In the genomic region with DNA sequence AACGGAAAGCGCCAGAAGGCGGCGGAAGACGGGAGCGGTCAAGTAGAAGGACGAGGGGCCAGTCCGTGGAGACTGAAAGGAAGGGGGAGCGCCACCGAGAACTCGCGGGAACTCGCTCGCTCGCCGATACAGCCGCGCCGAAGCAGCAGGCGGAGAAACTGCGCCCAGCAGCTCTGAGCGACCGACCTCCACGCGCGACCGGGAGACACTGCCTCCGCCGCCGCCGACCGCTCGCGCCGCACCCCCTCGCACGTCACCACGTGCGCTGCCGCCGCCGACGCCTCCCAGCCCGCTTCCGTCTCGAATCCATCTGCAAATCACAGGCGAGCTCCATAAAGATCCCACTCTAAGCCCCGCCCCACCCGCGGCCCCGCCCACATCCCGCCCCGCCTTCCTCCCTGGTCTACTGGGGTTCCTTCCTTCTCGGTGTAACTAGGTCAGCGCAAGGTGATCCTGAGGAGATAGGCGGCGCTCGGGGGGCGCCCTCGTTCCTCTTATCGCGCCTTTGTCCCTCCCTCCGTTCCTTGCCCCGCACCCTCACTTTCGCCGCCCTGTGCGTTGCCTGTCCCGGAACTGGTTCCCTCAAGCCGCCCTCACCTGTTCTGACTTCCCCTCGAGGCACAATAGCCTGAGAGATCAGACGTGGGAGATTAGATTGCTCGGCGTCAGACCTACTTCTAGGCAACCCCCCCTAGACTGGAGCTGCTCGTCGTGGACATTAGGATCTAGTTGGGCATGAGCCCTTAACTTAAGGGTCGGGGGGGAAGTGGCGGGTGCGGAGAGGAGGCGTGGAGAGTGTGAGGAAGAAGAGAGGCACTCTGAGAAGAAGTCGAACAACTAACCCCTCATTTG, we compare ENCODE assay signal across 8 cellular contexts. TPM values are rescaled to one million over a fixed set of nuclear protein-coding genes. Genes with fewer than 3 reads are reported as not detected.
DNase-seq lines count a peak whose midpoint lies in the region; ATAC-seq and TF ChIP-seq lines count a peak whose summit lies in the region.

A gene (minus strand): TSS at position 210 of the 852 bp plus-strand sequence. CDS start 7,750 bp downstream, outside the sequence.

- H4K20me1 ChIP-seq in SU-DHL-6 (ENCODE audit: low read depth, low read length) = peaks cover 37% of the 10 kb centered on the region

- 0 to 1% methylated on average over 65 to 75 of the region's 80 CpGs for WGBS in tibial nerve, 2 donors

- H3K27ac ChIP-seq in SU-DHL-6 (ENCODE audit: low read depth, low read length) (peak within 1 kb of the TSS; percentile 89), parathyroid adenoma (peak within 1 kb of the TSS; percentile 98), tibial nerve (peak within 1 kb of the TSS; percentile 96 to 99 (median 98))

- DNase-seq in NCI-H128 (lab: John Stamatoyannopoulos, UW; ENCODE audit: unreplicated experiment) = peak; percentile 98
- DNase-seq in activated naive CD8-positive, alpha-beta T cell treated with anti-CD3 and anti-CD28 coated beads, Interleukin-2, amount 50 U/mL, for 16 hours (ENCODE audit: low read depth, low spot score) = peak; percentile 87
- peak; percentile 96 for DNase-seq in Right ventricle myocardium superior
- peak; percentile 88 to 91 for DNase-seq in tibial nerve (ENCODE audit: low spot score in 2 of 2)

- H3K27me3 ChIP-seq in SU-DHL-6 (ENCODE audit: low read length) (no peaks in the 10 kb centered on the region), parathyroid adenoma (ENCODE audit: control insufficient read depth, insufficient read depth, low read length) (no peaks in the 10 kb centered on the region), tibial nerve (no peaks in the 10 kb centered on the region)

- TF ChIP-seq EP300 in tibial nerve (IDR thresholded peaks at IDR 0.05) = peak in 1 of 2 donors; percentile 96

- H2AFZ ChIP-seq in SU-DHL-6 (ENCODE audit: low read depth, low read length, severe bottlenecking) (peak within 1 kb of the TSS; percentile 98), parathyroid adenoma (peak within 1 kb of the TSS; percentile 89)

- ATAC-seq in HG02759 (IDR thresholded peaks at IDR 0.05; ENCODE audit: unreplicated experiment) (peak; percentile 74), Right ventricle myocardium superior (ENCODE audit: poor library complexity) (peak; percentile 93)

- TF ChIP-seq CTCF in GM12873 (IDR thresholded peaks at IDR 0.05; ENCODE audit: insufficient read depth, low read depth, low read length, missing control alignments) (peak; percentile 58), SU-DHL-6 (IDR thresholded peaks at IDR 0.05; ENCODE audit: insufficient read depth, low read length, poor library complexity, severe bottlenecking) (peak; percentile 47), parathyroid adenoma (IDR thresholded peaks at IDR 0.05) (peak; percentile 7), tibial nerve (IDR thresholded peaks at IDR 0.05) (peak in 3 of 5 experiments; percentile 13 to 24 (median 23))

- peaks cover 2% of the 10 kb centered on the region for H3K4me1 ChIP-seq in parathyroid adenoma
- peaks cover 0 to 51% (median 19%) of the 10 kb centered on the region in 4 donors for H3K4me1 ChIP-seq in tibial nerve

- H3K36me3 ChIP-seq in SU-DHL-6 (ENCODE audit: low read length) (no peaks in the 10 kb centered on the region), parathyroid adenoma (ENCODE audit: control insufficient read depth, insufficient read depth, low read length) (no peaks in the 10 kb centered on the region), tibial nerve (no peaks in the 10 kb centered on the region)

- H3K9ac ChIP-seq in SU-DHL-6 (ENCODE audit: low read length) = peak within 1 kb of the TSS; percentile 100
- peak within 1 kb of the TSS; percentile 80 for H3K9ac ChIP-seq in parathyroid adenoma

- TF ChIP-seq POLR2A in tibial nerve (IDR thresholded peaks at IDR 0.05) = peak; percentile 84 to 95

- no peaks in the 10 kb centered on the region for H3K9me3 ChIP-seq in SU-DHL-6 (ENCODE audit: insufficient read depth, low read length)
- no peaks in the 10 kb centered on the region for H3K9me3 ChIP-seq in parathyroid adenoma (ENCODE audit: control insufficient read depth, low read length)
- H3K9me3 ChIP-seq in tibial nerve = no peaks in the 10 kb centered on the region

- H3K79me2 ChIP-seq in SU-DHL-6 (ENCODE audit: insufficient read depth, low read length) = peaks cover 47% of the 10 kb centered on the region
- peaks cover 16% of the 10 kb centered on the region for H3K79me2 ChIP-seq in parathyroid adenoma

- intact Hi-C loops in Right ventricle myocardium superior (cut with DNase I) = loop anchor here (10.0 kb wide), 1 partner anchor 338 kb away; no protein-coding TSS in a partner anchor

- H3K4me2 ChIP-seq in SU-DHL-6 (ENCODE audit: low read depth, low read length, poor library complexity, severe bottlenecking) (peak within 1 kb of the TSS; percentile 99), parathyroid adenoma (ENCODE audit: low read length) (peak within 1 kb of the TSS; percentile 95)

- peaks cover 9% of the 10 kb centered on the region for H3F3A ChIP-seq in SU-DHL-6 (ENCODE audit: insufficient read depth)

- H3K4me3 ChIP-seq in SU-DHL-6 (ENCODE audit: insufficient read depth, low read length, poor library complexity, severe bottlenecking) (peak within 1 kb of the TSS; percentile 95), parathyroid adenoma (ENCODE audit: low read depth, low read length) (peak within 1 kb of the TSS; percentile 94), tibial nerve (peak within 1 kb of the TSS; percentile 84 to 97 (median 90))

- H3K9me2 ChIP-seq in SU-DHL-6 (replicated peaks; ENCODE audit: insufficient read depth, low read length) = no peaks in the 10 kb centered on the region

RNA-seq across cellular contexts. Expression of the gene that starts here (rescaled TPM):
- total RNA-seq in Right ventricle myocardium superior (58.4 TPM), tibial nerve (100 to 1,000 TPM in 1 of 4 donors, 10 to 100 TPM in 3; 41.8 to 125 (median 66.7) TPM)

Comparison
In these comparisons a context has a peak if more than half of its experiments do, and no peak if none do; other contexts are left out.
1. Peak in every context shown above with its lines: DNase-seq, ATAC-seq, H3K4me3 ChIP-seq and H3K27ac ChIP-seq.
2. CTCF ChIP-seq: peak in every context shown above with its lines; median percentile 58 in GM12873; 47 in SU-DHL-6; 23 in tibial nerve; 7 in parathyroid adenoma.